ENCODE assay signal across 8 cellular contexts in genomic region chr6:2931970-2932748, GRCh38. TPM values are rescaled to one million over a fixed set of nuclear protein-coding genes. Genes with fewer than 3 reads are reported as not detected.
DNase-seq lines count a peak whose midpoint lies in the region; ATAC-seq and TF ChIP-seq lines count a peak whose summit lies in the region.

No MANE protein-coding gene starts in this region.

- H3K27me3 ChIP-seq in kidney epithelial cell (ENCODE audit: control insufficient read depth, insufficient read depth, low read length), result no peaks in the 10 kb centered on the region

- CTCF ChIA-PET in activated B cell treated with CpG ODN at 0.5 μM for 24 hours (lab: Charles Lee), result interaction anchor here (0.7 to 10.2 kb wide), 30 partner anchors 9 to 194 kb away, joined by 3 to 177 read pairs (median 4); partner anchors contain the start of gene SERPINB1

- H3K4me1 Mint-ChIP-seq in activated B cell treated with CpG ODN at 0.5 μM for 24 hours, result peaks cover 18% of the 10 kb centered on the region

- H3K4me3 ChIP-seq in kidney epithelial cell (ENCODE audit: low read depth, low read length), result no peak overlapping the region

- POLR2A ChIA-PET in activated B cell treated with CpG ODN at 0.5 μM for 24 hours (lab: Charles Lee), result interaction anchor here (0.7 to 5.7 kb wide), 15 partner anchors 8 to 141 kb away, joined by 3 to 33 read pairs (median 4); partner anchors contain the start of genes SERPINB1, SERPINB6 and SERPINB9

- H3K36me3 Mint-ChIP-seq in activated B cell treated with CpG ODN at 0.5 μM for 24 hours (ENCODE audit: low read depth), result no peaks in the 10 kb centered on the region

- peak overlapping the region; percentile 73 for H3K4me3 Mint-ChIP-seq in activated B cell treated with CpG ODN at 0.5 μM for 24 hours

- H3K9me3 Mint-ChIP-seq in activated B cell treated with CpG ODN at 0.5 μM for 24 hours, result peaks cover 10% of the 10 kb centered on the region

- ATAC-seq in GM18511 (IDR thresholded peaks at IDR 0.05; ENCODE audit: unreplicated experiment) (peak; percentile 84), HG03159 (IDR thresholded peaks at IDR 0.05; ENCODE audit: unreplicated experiment) (peak; percentile 71), activated B cell treated with CpG ODN at 0.5 μM for 24 hours (ENCODE audit: low read depth) (peak; percentile 97)

- intact Hi-C loops in activated B cell treated with CpG ODN at 0.5 μM for 24 hours (cut with micrococcal nuclease), result loop anchor here (1.0 to 2.0 kb wide), 10 partner anchors 21 to 194 kb away; partner anchors contain the start of genes SERPINB1 and SERPINB6

- DNase-seq in 8988T (peak; percentile 87), NCI-H2196 treated with DMSO at 0.1 percent for 48 hours (lab: John Stamatoyannopoulos, UW; ENCODE audit: unreplicated experiment) (peak; percentile 60), activated B cell treated with CpG ODN at 0.5 μM for 24 hours (peak; percentile 72), caudate nucleus (lab: John Stamatoyannopoulos, UW) (peak in 58 of 61 donors; percentile 12 to 92 (median 65)), kidney epithelial cell (ENCODE audit: low read depth) (no peak)
- DNase-seq in stimulated activated CD4-positive, alpha-beta T cell treated with anti-CD3 and anti-CD28 coated beads, Interleukin-1b, Interleukin-23, amount 100 ng/mL, for 4 hours (ENCODE audit: low read depth in 2 of 2), result peak; percentile 71 to 84

- TF ChIP-seq CTCF in activated B cell treated with CpG ODN at 0.5 μM for 24 hours (IDR thresholded peaks at IDR 0.05) (peak; percentile 64), kidney epithelial cell (IDR thresholded peaks at IDR 0.05; ENCODE audit: insufficient read depth, low read length, poor library complexity, severe bottlenecking) (peak; percentile 98)

- H3K27ac ChIP-seq in caudate nucleus (ENCODE audit: low read depth, low read length), result no peak overlapping the region

- H3K27me3 Mint-ChIP-seq in activated B cell treated with CpG ODN at 0.5 μM for 24 hours, result no peaks in the 10 kb centered on the region

- H3K36me3 ChIP-seq in kidney epithelial cell (ENCODE audit: control insufficient read depth, insufficient read depth, low read length), result no peaks in the 10 kb centered on the region

- no peak overlapping the region for H3K27ac Mint-ChIP-seq in activated B cell treated with CpG ODN at 0.5 μM for 24 hours

RNA-seq across cellular contexts. Expression of gene SERPINB9, which starts 29.1 kb away (rescaled TPM):
- 142 and 149 TPM in 2 replicates for total RNA-seq in activated B cell treated with CpG ODN at 0.5 μM for 24 hours
- total RNA-seq in kidney epithelial cell, result 9.3 and 11.7 TPM in 2 replicates

RNA-seq across cellular contexts. Expression of gene SERPINB6, which starts 39.2 kb away (rescaled TPM):
- total RNA-seq in activated B cell treated with CpG ODN at 0.5 μM for 24 hours (51.7 and 56.1 TPM in 2 replicates), kidney epithelial cell (101 and 139 TPM in 2 replicates)

Comparison
In these comparisons a context has a peak if more than half of its experiments do, and no peak if none do; other contexts are left out.
1. RNA of gene SERPINB9, which starts 29.1 kb away (total RNA-seq): 142 to 149 TPM in activated B cell treated with CpG ODN at 0.5 μM for 24 hours; 9.3 to 11.7 TPM in kidney epithelial cell; every median in the first group is over 10 times any median in the second.
2. Peak in every context shown above with its lines, with median percentiles within 50 percentile points of each other: ATAC-seq.